25 cellular contexts compared by ENCODE assay signal in the genomic region with DNA sequence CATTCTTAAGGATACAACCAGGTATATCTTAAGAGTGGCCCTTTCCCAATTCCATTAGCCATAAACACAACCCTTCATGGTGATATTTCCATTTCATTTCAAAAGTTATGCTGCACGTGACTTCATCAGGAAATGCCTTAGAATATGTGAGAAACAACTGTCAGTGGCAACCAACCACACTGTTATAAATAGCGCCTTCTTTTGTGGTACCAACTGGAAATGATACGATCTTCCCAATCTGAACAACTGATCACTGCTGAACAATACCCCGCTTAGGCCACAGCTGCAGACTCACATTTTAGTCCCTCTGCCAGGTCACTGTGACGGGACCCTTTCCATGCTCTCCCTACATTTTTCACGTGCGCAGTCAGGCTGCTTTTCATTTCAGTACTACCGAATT.
"Had no signal": no experiment of that assay in that cellular context is flagged by ENCODE, and none has a peak within 500 bp of the region (broad histone marks: within the 10 kb centered on the region; RNA-seq: fewer than 3 reads in every experiment).

No MANE protein-coding gene starts in this region.

- H3K27me3 Mint-ChIP-seq: stimulated activated naive B cell treated with anti-CD40 and anti-IgM and Interleukin-4, amounts not matched to agents 10 μg/mL and 1 μg/mL and 100 μg/mL, for 72 hours had no signal

- DNase-seq: activated CD4-positive, alpha-beta T cell treated with anti-CD3 and anti-CD28 coated beads for 36 hours; activated CD4-positive, alpha-beta T cell treated with anti-CD3 and anti-CD28 coated beads, Interleukin-2, amount 50 U/mL, for 48 hours; activated CD4-positive, CD25-positive, alpha-beta regulatory T cell; activated CD8-positive, alpha-beta memory T cell treated with anti-CD3 and anti-CD28 coated beads for 24 hours; activated gamma-delta T cell; colonic mucosa; effector CD8-positive, alpha-beta T cell; glutamatergic neuron; islet precursor cell; left ventricle myocardium inferior; mesendoderm; occipital lobe; psoas muscle; sigmoid colon; stimulated activated CD4-positive, alpha-beta T cell treated with anti-CD3 and anti-CD28 coated beads, Interleukin-2, amount 100 ng/mL, for 24 hours; stimulated activated naive B cell treated with anti-CD40 and anti-IgM and Interleukin-4, amounts not matched to agents 10 μg/mL and 1 μg/mL and 100 μg/mL, for 72 hours; stomach; T-helper 1 cell; thyroid gland; upper lobe of left lung had no signal

- H3K27me3 ChIP-seq: colonic mucosa, sigmoid colon, stomach, thyroid gland, upper lobe of left lung had no signal

- H3K4me3 Mint-ChIP-seq: activated CD4-positive, alpha-beta T cell treated with anti-CD3 and anti-CD28 coated beads for 36 hours; activated T-helper 1 cell treated with anti-CD3 and anti-CD28 coated beads, Interleukin-12 subunit alpha, Interleukin-12 subunit beta, Interleukin-2, Interleukin-4 antibody, amounts not matched to agents 30 ng/mL and 10 ng/mL and 1 ng/mL, durations not matched to agents 14 hours and 24 hours and 36 hours; neural progenitor cell; stimulated activated naive B cell treated with anti-CD40 and anti-IgM and Interleukin-4, amounts not matched to agents 10 μg/mL and 1 μg/mL and 100 μg/mL, for 72 hours had no signal

- H3K4me2 ChIP-seq: neural progenitor cell, smooth muscle cell had no signal

- H3K9me3 Mint-ChIP-seq: neural progenitor cell had no signal

- H3K9me3 ChIP-seq: colonic mucosa, left ventricle myocardium inferior, psoas muscle, sigmoid colon, stomach, thyroid gland, upper lobe of left lung had no signal

- H3K27ac Mint-ChIP-seq: activated CD4-positive, alpha-beta T cell treated with anti-CD3 and anti-CD28 coated beads for 36 hours; activated T-helper 1 cell treated with anti-CD3 and anti-CD28 coated beads, Interleukin-12 subunit alpha, Interleukin-12 subunit beta, Interleukin-2, Interleukin-4 antibody, amounts not matched to agents 30 ng/mL and 10 ng/mL and 1 ng/mL, durations not matched to agents 14 hours and 24 hours and 36 hours; neural progenitor cell; stimulated activated naive B cell treated with anti-CD40 and anti-IgM and Interleukin-4, amounts not matched to agents 10 μg/mL and 1 μg/mL and 100 μg/mL, for 72 hours had no signal

- H3K36me3 Mint-ChIP-seq: neural progenitor cell had no signal

- H3K9ac ChIP-seq: neural progenitor cell, parathyroid adenoma had no signal

- H3K4me1 ChIP-seq: colonic mucosa, left ventricle myocardium inferior, neural progenitor cell, parathyroid adenoma, psoas muscle, sigmoid colon, stomach, thyroid gland, upper lobe of left lung had no signal

- H3K4me1 Mint-ChIP-seq: neural progenitor cell had no signal

- H3K27ac ChIP-seq: colonic mucosa, left ventricle myocardium inferior, neural progenitor cell, parathyroid adenoma, psoas muscle, sigmoid colon, stomach, thyroid gland, upper lobe of left lung had no signal

- H3K36me3 ChIP-seq: colonic mucosa, left ventricle myocardium inferior, neural progenitor cell, sigmoid colon, thyroid gland, upper lobe of left lung had no signal

- H3K4me3 ChIP-seq: colonic mucosa, left ventricle myocardium inferior, lung, neural progenitor cell, psoas muscle, sigmoid colon, smooth muscle cell, stomach, thyroid gland, upper lobe of left lung had no signal

- ATAC-seq: activated CD4-positive, alpha-beta T cell treated with anti-CD3 and anti-CD28 coated beads for 36 hours; psoas muscle; stimulated activated naive B cell treated with anti-CD40 and anti-IgM and Interleukin-4, amounts not matched to agents 10 μg/mL and 1 μg/mL and 100 μg/mL, for 72 hours had no signal
